In genomic region chr10:133379152-133379800, GRCh38 we compare ENCODE assay signal across 7 cellular contexts. TPM values are rescaled to one million over a fixed set of nuclear protein-coding genes. Genes with fewer than 3 reads are reported as not detected.
DNase-seq lines count a peak whose midpoint lies in the region; ATAC-seq and TF ChIP-seq lines count a peak whose summit lies in the region.

Gene PAOX (plus strand): TSS chr10:133379262. CDS start chr10:133379317, 55 bp downstream.

- peaks cover 25% of the 10 kb centered on the region for H3K4me1 Mint-ChIP-seq in nephron progenitor cell

- peaks cover 79% of the 10 kb centered on the region for H3K27me3 Mint-ChIP-seq in nephron progenitor cell (ENCODE audit: low read depth, poor library complexity)

- H3K27ac Mint-ChIP-seq in nephron progenitor cell = no peak within 1 kb of the TSS

- POLR2A ChIA-PET in HEK293T (lab: Yijun Ruan, JAX) = interaction anchor here (0.5 to 2.1 kb wide), 3 partner anchors 13 to 215 kb away, joined by 3 to 8 read pairs (median 3); partner anchors contain the start of gene MTG1

- DNase-seq in HEK293T (ENCODE audit: extremely low spot score) (peak; percentile 78), NCI-H69 (lab: John Stamatoyannopoulos, UW) (peak; percentile 61), fibroblast of the conjunctiva (ENCODE audit: low read depth) (peak; percentile 32), nephron progenitor cell (peak; percentile 82)
- DNase-seq in activated T-helper 9 cell treated with anti-CD3 and anti-CD28 coated beads, Interleukin-2, amount 50 U/mL, for 16 hours (ENCODE audit: low read depth) = peak; percentile 55

- no peak for TF ChIP-seq CTCF in nephron progenitor cell (IDR thresholded peaks at IDR 0.05)

- H3K4me3 Mint-ChIP-seq in nephron progenitor cell = peak within 1 kb of the TSS; percentile 80

- CTCF ChIA-PET in HEK293T (lab: Yijun Ruan, JAX) = no interaction called here

- peaks cover 5% of the 10 kb centered on the region for H3K36me3 Mint-ChIP-seq in nephron progenitor cell (ENCODE audit: low read depth)

- no peaks in the 10 kb centered on the region for H3K9me3 Mint-ChIP-seq in nephron progenitor cell

- peak; percentile 59 for ATAC-seq in GM18502 (IDR thresholded peaks at IDR 0.05; ENCODE audit: poor library complexity, unreplicated experiment)

- 3% methylated on average over 70 of the region's 78 CpGs for WGBS in urinary bladder

- H3K36me3 ChIP-seq in urinary bladder (ENCODE audit: insufficient read depth) = no peaks in the 10 kb centered on the region

- peak within 1 kb of the TSS; percentile 71 for H3K27ac ChIP-seq in urinary bladder (ENCODE audit: low read depth)

- no peaks in the 10 kb centered on the region for H3K4me1 ChIP-seq in urinary bladder (ENCODE audit: insufficient read depth)

- peak within 1 kb of the TSS; percentile 79 for H3K4me3 ChIP-seq in urinary bladder (ENCODE audit: low read depth, low read length)

TF ChIP-seq in HEK293T, 16 proteins besides CTCF, POLR2A, EP300 and RAD21:
- TF ChIP-seq LEF1 (IDR thresholded peaks at IDR 0.05; ENCODE audit: borderline replicate concordance) = no peak
- no peak for TF ChIP-seq TARDBP (IDR thresholded peaks at IDR 0.05)
- no peak for TF ChIP-seq ELF4 (IDR thresholded peaks at IDR 0.05)
- TF ChIP-seq SUZ12 (IDR thresholded peaks at IDR 0.05) = no peak
- no peak for TF ChIP-seq FOXA1 (IDR thresholded peaks at IDR 0.05)
- no peak for TF ChIP-seq CTBP1 (IDR thresholded peaks at IDR 0.05; ENCODE audit: borderline replicate concordance)
- no peak for TF ChIP-seq L3MBTL2 (conservative IDR thresholded peaks at IDR 0.05)
- TF ChIP-seq FOXM1 (IDR thresholded peaks at IDR 0.05; ENCODE audit: borderline replicate concordance) = no peak
- no peak for TF ChIP-seq ZNF384 (IDR thresholded peaks at IDR 0.05)
- no peak for TF ChIP-seq FOXK2 (IDR thresholded peaks at IDR 0.05)
- TF ChIP-seq SP1 (IDR thresholded peaks at IDR 0.05) = no peak
- TF ChIP-seq, protein P1, sequence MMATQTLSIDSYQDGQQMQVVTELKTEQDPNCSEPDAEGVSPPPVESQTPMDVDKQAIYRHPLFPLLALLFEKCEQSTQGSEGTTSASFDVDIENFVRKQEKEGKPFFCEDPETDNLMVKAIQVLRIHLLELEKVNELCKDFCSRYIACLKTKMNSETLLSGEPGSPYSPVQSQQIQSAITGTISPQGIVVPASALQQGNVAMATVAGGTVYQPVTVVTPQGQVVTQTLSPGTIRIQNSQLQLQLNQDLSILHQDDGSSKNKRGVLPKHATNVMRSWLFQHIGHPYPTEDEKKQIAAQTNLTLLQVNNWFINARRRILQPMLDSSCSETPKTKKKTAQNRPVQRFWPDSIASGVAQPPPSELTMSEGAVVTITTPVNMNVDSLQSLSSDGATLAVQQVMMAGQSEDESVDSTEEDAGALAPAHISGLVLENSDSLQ (IDR thresholded peaks at IDR 0.05) = no peak
- no peak for TF ChIP-seq BHLHE40 (IDR thresholded peaks at IDR 0.05; ENCODE audit: borderline replicate concordance)
- no peak for TF ChIP-seq ARNT (IDR thresholded peaks at IDR 0.05)
- TF ChIP-seq NFRKB (IDR thresholded peaks at IDR 0.05) = no peak
- no peak for TF ChIP-seq HDGF (IDR thresholded peaks at IDR 0.05; ENCODE audit: borderline replicate concordance)

RNA-seq across cellular contexts. Expression of gene PAOX, which starts in this region (rescaled TPM):
- 4.3 TPM for total RNA-seq in urinary bladder
- polyA plus RNA-seq in urinary bladder = 8.9 TPM

Comparison
In these comparisons a context has a peak if more than half of its experiments do, and no peak if none do; other contexts are left out.
1. Peak in every context shown above with its lines: DNase-seq, ATAC-seq, H3K4me3 ChIP-seq and H3K27ac ChIP-seq.
2. DNase-seq: peak in every context shown above with its lines; median percentile 82 in nephron progenitor cell; 78 in HEK293T; 61 in NCI-H69; 55 in activated T-helper 9 cell treated with anti-CD3 and anti-CD28 coated beads, Interleukin-2, amount 50 U/mL, for 16 hours; 32 in fibroblast of the conjunctiva.